In the genomic region with DNA sequence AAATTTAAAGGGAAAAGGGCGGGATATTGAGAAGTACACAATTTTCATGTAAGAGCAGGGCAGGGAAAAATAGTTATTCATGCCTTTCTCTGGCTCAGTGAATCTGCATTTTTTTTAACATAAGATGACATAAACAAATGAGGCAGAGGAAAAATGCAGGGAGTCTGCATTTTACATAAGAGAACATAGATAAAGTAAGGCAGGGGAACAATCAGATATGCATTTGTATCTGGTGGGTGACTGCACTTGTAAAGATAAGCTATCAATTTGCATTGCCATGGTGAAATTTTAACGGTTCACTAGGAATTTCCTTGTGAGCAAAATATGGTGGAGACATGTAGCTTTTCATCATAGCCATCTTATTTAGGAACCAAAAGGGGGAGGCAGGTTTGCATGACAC, we compare ENCODE assay signal across 30 cellular contexts. TPM values are rescaled to one million over a fixed set of nuclear protein-coding genes. Genes with fewer than 3 reads are reported as not detected.
"Had no signal": no experiment of that assay in that cellular context is flagged by ENCODE, and none has a peak within 500 bp of the region (broad histone marks: within the 10 kb centered on the region; RNA-seq: fewer than 3 reads in every experiment).

No MANE protein-coding gene starts in this region.

- H3K4me1 ChIP-seq: gastrocnemius medialis, left ventricle myocardium inferior, psoas muscle, sigmoid colon, thyroid gland, vagina had no signal

- ATAC-seq: activated CD4-positive, CD25-positive, alpha-beta regulatory T cell treated with anti-CD3 and anti-CD28 coated beads, Interleukin-2, amount 50 U/mL, for 24 hours; activated naive CD4-positive, alpha-beta T cell treated with anti-CD3 and anti-CD28 coated beads, Interleukin-2, amount 50 U/mL, for 72 hours; gastrocnemius medialis; psoas muscle; stimulated activated effector memory CD8-positive, alpha-beta T cell treated with anti-CD3 and anti-CD28 coated beads, Interleukin-12 subunit alpha, Interleukin-12 subunit beta, amount 100 ng/mL, for 72 hours had no signal

- H3K36me3 Mint-ChIP-seq: activated naive CD4-positive, alpha-beta T cell treated with anti-CD3 and anti-CD28 coated beads, Interleukin-2, amount 50 U/mL, for 72 hours; stimulated activated effector memory CD8-positive, alpha-beta T cell treated with anti-CD3 and anti-CD28 coated beads, Interleukin-12 subunit alpha, Interleukin-12 subunit beta, amount 100 ng/mL, for 72 hours had no signal

- H3K4me1 Mint-ChIP-seq: central memory CD8-positive, alpha-beta T cell; nephron; stimulated activated effector memory CD8-positive, alpha-beta T cell treated with anti-CD3 and anti-CD28 coated beads, Interleukin-12 subunit alpha, Interleukin-12 subunit beta, amount 100 ng/mL, for 72 hours had no signal

- H3K9me3 Mint-ChIP-seq: activated CD4-positive, alpha-beta memory T cell treated with anti-CD3 and anti-CD28 coated beads, Interleukin-2, amount 10 ng/mL, durations not matched to agents 7 days and 5 days; activated CD4-positive, alpha-beta T cell treated with anti-CD3 and anti-CD28 coated beads, Interleukin-2, amount 10 ng/mL, durations not matched to agents 24 days and 14 days; activated naive CD4-positive, alpha-beta T cell treated with anti-CD3 and anti-CD28 coated beads, Interleukin-2, amount 50 U/mL, for 72 hours; activated T-cell treated with anti-CD3 and anti-CD28 coated beads, Interleukin-2, amount 50 U/mL, for 24 hours; central memory CD8-positive, alpha-beta T cell; nephron; stimulated activated effector memory CD8-positive, alpha-beta T cell treated with anti-CD3 and anti-CD28 coated beads, Interleukin-12 subunit alpha, Interleukin-12 subunit beta, amount 100 ng/mL, for 72 hours had no signal

- DNase-seq: activated CD4-positive, alpha-beta memory T cell treated with anti-CD3 and anti-CD28 coated beads, Interleukin-2, amount 10 ng/mL, durations not matched to agents 7 days and 5 days; activated CD4-positive, alpha-beta T cell treated with anti-CD3 and anti-CD28 coated beads, Interleukin-2, amount 10 ng/mL, durations not matched to agents 24 days and 14 days; activated CD8-positive, alpha-beta memory T cell treated with anti-CD3 and anti-CD28 coated beads, Interleukin-2, amount 50 U/mL, for 48 hours; activated naive CD4-positive, alpha-beta T cell; activated T-cell treated with anti-CD3 and anti-CD28 coated beads, Interleukin-2, amount 50 U/mL, for 24 hours; dermis blood vessel endothelial cell; effector CD4-positive, alpha-beta T cell; gastrocnemius medialis; glutamatergic neuron; islet precursor cell; left ventricle myocardium inferior; psoas muscle; sigmoid colon; small intestine; stimulated activated CD4-positive, alpha-beta T cell treated with anti-CD3 and anti-CD28 coated beads, Interleukin-4, amount 100 ng/mL, for 24 hours; stomach; T-helper 2 cell; thyroid gland; upper lobe of left lung had no signal

- H3K27me3 ChIP-seq: neutrophil, stomach, thyroid gland, upper lobe of left lung, vagina had no signal

- H3K36me3 ChIP-seq: gastrocnemius medialis, left ventricle myocardium inferior, sigmoid colon, thyroid gland, upper lobe of left lung, vagina had no signal

- H3K4me3 ChIP-seq: gastrocnemius medialis, left ventricle myocardium inferior, lung, psoas muscle, sigmoid colon, stomach, thyroid gland, upper lobe of left lung, vagina had no signal

- H3K9me3 ChIP-seq: gastrocnemius medialis, left ventricle myocardium inferior, neutrophil, psoas muscle, sigmoid colon, stomach, thyroid gland, upper lobe of left lung, vagina had no signal

- H3K4me3 Mint-ChIP-seq: activated CD4-positive, alpha-beta memory T cell treated with anti-CD3 and anti-CD28 coated beads, Interleukin-2, amount 10 ng/mL, durations not matched to agents 7 days and 5 days; activated CD4-positive, alpha-beta T cell treated with anti-CD3 and anti-CD28 coated beads, Interleukin-2, amount 10 ng/mL, durations not matched to agents 24 days and 14 days; activated T-cell treated with anti-CD3 and anti-CD28 coated beads, Interleukin-2, amount 50 U/mL, for 24 hours; central memory CD8-positive, alpha-beta T cell; nephron; stimulated activated effector memory CD8-positive, alpha-beta T cell treated with anti-CD3 and anti-CD28 coated beads, Interleukin-12 subunit alpha, Interleukin-12 subunit beta, amount 100 ng/mL, for 72 hours had no signal

- FAIRE-seq: bronchial epithelial cell, endometrium, small intestine had no signal

- H3K27ac Mint-ChIP-seq: activated CD4-positive, alpha-beta memory T cell treated with anti-CD3 and anti-CD28 coated beads, Interleukin-2, amount 10 ng/mL, durations not matched to agents 7 days and 5 days; activated CD4-positive, alpha-beta T cell treated with anti-CD3 and anti-CD28 coated beads, Interleukin-2, amount 10 ng/mL, durations not matched to agents 24 days and 14 days; activated naive CD4-positive, alpha-beta T cell treated with anti-CD3 and anti-CD28 coated beads, Interleukin-2, amount 50 U/mL, for 72 hours; activated T-cell treated with anti-CD3 and anti-CD28 coated beads, Interleukin-2, amount 50 U/mL, for 24 hours; nephron; stimulated activated effector memory CD8-positive, alpha-beta T cell treated with anti-CD3 and anti-CD28 coated beads, Interleukin-12 subunit alpha, Interleukin-12 subunit beta, amount 100 ng/mL, for 72 hours had no signal

- H3K27ac ChIP-seq: gastrocnemius medialis, left ventricle myocardium inferior, psoas muscle, sigmoid colon, stomach, thyroid gland, upper lobe of left lung, vagina had no signal

RNA-seq across cellular contexts. Expression of a gene that starts 33.5 kb away (rescaled TPM):
- total RNA-seq: osteocyte had no signal
